22 cellular contexts compared by ENCODE assay signal in the genomic region with DNA sequence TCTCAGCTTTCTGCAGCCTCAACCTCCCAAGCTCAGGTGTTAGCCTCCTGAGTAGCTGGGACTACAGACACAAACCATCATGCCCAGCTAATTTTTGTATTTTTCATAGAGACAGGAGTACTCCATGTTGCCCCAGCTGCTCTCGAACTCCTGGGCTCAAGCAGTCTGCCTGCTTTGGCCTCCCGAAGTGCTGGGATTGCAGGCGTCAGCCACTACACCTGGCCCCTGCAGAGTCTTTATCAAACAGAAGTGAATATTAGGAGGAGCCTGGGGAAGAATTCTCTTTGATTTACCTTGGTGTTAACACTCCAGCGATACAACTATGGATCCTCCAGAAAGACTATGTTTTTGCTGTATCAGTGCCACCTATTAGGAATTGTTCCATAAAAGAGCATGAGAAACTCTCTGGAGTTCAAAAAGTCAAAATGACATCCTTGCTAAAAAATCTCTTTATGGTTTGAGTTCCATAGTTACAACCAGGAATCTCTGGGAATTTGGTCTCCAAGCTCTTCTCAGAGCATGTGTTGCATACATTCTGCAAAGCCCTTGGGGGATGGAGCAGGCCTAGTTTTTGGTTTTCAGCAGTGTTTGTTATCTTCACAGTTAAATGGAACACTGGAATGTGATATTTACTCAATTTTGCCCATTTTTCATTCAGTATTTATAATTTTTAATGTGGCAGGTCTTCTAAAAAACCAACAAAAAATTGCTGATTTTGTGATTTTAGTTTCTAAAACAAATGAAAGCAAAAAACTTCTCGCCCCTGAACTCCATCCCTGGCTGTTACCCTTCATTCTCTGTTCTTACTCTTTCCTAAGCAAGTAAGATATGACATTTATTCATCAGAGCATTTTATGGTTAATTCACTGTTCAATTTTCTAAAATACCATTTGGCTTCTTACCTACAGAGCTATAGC.
DNase-seq lines count a peak whose midpoint lies in the region; ATAC-seq, FAIRE-seq and TF ChIP-seq lines count a peak whose summit lies in the region.
"Had no signal": no experiment of that assay in that cellular context is flagged by ENCODE, and none has a peak within 500 bp of the region (broad histone marks: within the 10 kb centered on the region; RNA-seq: fewer than 3 reads in every experiment).

No MANE protein-coding gene starts in this region.

- in situ Hi-C loops in astrocyte of the spinal cord (cut with HindIII; ENCODE audit: low sequenced_read_pairs): no loop called here

- ATAC-seq in A549 (no peak), Right ventricle myocardium superior (ENCODE audit: poor library complexity) (no peak)
- ATAC-seq in activated CD4-positive, CD25-positive, alpha-beta regulatory T cell treated with anti-CD3 and anti-CD28 coated beads, Interleukin-2, amount 50 U/mL, for 24 hours: no peak
- ATAC-seq: gastroesophageal sphincter; left ventricle myocardium superior; stimulated activated naive CD8-positive, alpha-beta T cell treated with anti-CD3 and anti-CD28 coated beads, Interleukin-15, amount 100 ng/mL, for 72 hours had no signal

- 91% methylated on average over 5 of the region's 5 CpGs for WGBS in A549 (ENCODE audit: missing lambda C conversion rate)

- DNase-seq in A549 (ENCODE audit: low read depth in 1 of 2, low spot score in 1 of 2): no peak
- DNase-seq in GM04504 (ENCODE audit: low read depth): peak; percentile 80
- peak; percentile 66 for DNase-seq in astrocyte of the spinal cord (ENCODE audit: low read depth, low spot score)
- peak; percentile 54 for DNase-seq in hepatic stellate cell (ENCODE audit: low spot score)
- DNase-seq in Right ventricle myocardium superior: no peak
- DNase-seq in dermis blood vessel endothelial cell: no peak
- no peak for DNase-seq in foreskin melanocyte
- DNase-seq: activated CD4-positive, alpha-beta T cell treated with anti-CD3 and anti-CD28 coated beads, Interleukin-2, amount 50 U/mL, for 1 hour; activated naive CD4-positive, alpha-beta T cell treated with anti-CD3 and anti-CD28 coated beads, Interleukin-2, amount 10 ng/mL, durations not matched to agents 7 days and 5 days; COR-L47; effector memory CD4-positive, alpha-beta T cell; left ventricle myocardium superior; naive B cell; NCI-H2029 treated with DMSO at 0.1 percent for 48 hours; NCI-H526; stimulated activated naive CD8-positive, alpha-beta T cell treated with anti-CD3 and anti-CD28 coated beads, Interleukin-15, amount 100 ng/mL, for 72 hours had no signal

- H3K4me3 ChIP-seq in A549 (no peak overlapping the region), astrocyte of the spinal cord (ENCODE audit: low read depth, low read length) (no peak overlapping the region)
- H3K4me3 ChIP-seq: gastroesophageal sphincter, HAP-1, SJSA1 had no signal

- TF ChIP-seq EP300 in A549 (IDR thresholded peaks at IDR 0.05): no peak

- CTCF ChIA-PET in A549 (lab: Yijun Ruan, JAX): interaction anchor here (0.6 kb wide), 1 partner anchor 223 kb away, joined by 3 read pairs; no protein-coding TSS in a partner anchor

- no peak for TF ChIP-seq CTCF in A549 (IDR thresholded peaks at IDR 0.05)
- TF ChIP-seq CTCF in astrocyte of the spinal cord (IDR thresholded peaks at IDR 0.05; ENCODE audit: low read depth, low read length): no peak

- no peak for TF ChIP-seq POLR2A in A549 (IDR thresholded peaks at IDR 0.05; ENCODE audit: low read length)

- POLR2A ChIA-PET in A549 (lab: Yijun Ruan, JAX): no interaction called here

- H3K4me1 ChIP-seq in A549: peaks cover 2% of the 10 kb centered on the region; the same call in 2 of the 3 replicates
- H3K4me1 ChIP-seq: gastroesophageal sphincter, HAP-1 had no signal

- TF ChIP-seq RAD21 in A549 (conservative IDR thresholded peaks at IDR 0.05 in 1 of 2, IDR thresholded peaks at IDR 0.05 in 1 of 2): no peak

- no peak overlapping the region for H3K27ac ChIP-seq in A549
- H3K27ac ChIP-seq: gastroesophageal sphincter, SJSA1 had no signal

- no peak for FAIRE-seq in A549 (lab: Jason Lieb, UNC)
- FAIRE-seq: G401.6, urothelium cell line had no signal

- no peak overlapping the region for H3K4me2 ChIP-seq in A549

- no peaks in the 10 kb centered on the region for H3K9me3 ChIP-seq in A549
- H3K9me3 ChIP-seq: gastroesophageal sphincter, HAP-1, SJSA1 had no signal

- intact Hi-C loops in Right ventricle myocardium superior (cut with DNase I): no loop called here

TF ChIP-seq in A549, 52 proteins besides CTCF, POLR2A, EP300 and RAD21:
- TF ChIP-seq ZC3H11A (IDR thresholded peaks at IDR 0.05): no peak
- TF ChIP-seq, protein P1, sequence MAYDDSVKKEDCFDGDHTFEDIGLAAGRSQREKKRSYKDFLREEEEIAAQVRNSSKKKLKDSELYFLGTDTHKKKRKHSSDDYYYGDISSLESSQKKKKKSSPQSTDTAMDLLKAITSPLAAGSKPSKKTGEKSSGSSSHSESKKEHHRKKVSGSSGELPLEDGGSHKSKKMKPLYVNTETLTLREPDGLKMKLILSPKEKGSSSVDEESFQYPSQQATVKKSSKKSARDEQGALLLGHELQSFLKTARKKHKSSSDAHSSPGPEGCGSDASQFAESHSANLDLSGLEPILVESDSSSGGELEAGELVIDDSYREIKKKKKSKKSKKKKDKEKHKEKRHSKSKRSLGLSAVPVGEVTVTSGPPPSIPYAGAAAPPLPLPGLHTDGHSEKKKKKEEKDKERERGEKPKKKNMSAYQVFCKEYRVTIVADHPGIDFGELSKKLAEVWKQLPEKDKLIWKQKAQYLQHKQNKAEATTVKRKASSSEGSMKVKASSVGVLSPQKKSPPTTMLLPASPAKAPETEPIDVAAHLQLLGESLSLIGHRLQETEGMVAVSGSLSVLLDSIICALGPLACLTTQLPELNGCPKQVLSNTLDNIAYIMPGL (CRISPR knock-in tag; IDR thresholded peaks at IDR 0.05; ENCODE audit: borderline replicate concordance): no peak
- no peak for TF ChIP-seq MYC (IDR thresholded peaks at IDR 0.05; ENCODE audit: borderline replicate concordance, low read length)
- TF ChIP-seq, protein P2, sequence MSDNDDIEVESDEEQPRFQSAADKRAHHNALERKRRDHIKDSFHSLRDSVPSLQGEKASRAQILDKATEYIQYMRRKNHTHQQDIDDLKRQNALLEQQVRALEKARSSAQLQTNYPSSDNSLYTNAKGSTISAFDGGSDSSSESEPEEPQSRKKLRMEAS (IDR thresholded peaks at IDR 0.05): no peak
- peak; percentile 85 for TF ChIP-seq MAFK (IDR thresholded peaks at IDR 0.05; ENCODE audit: partially characterized antibody)

Comparison
In these comparisons a context has a peak if more than half of its experiments do, and no peak if none do; other contexts are left out.
1. DNase-seq: peak in GM04504 (single experiment), astrocyte of the spinal cord (single experiment) and hepatic stellate cell (single experiment); none in A549 (0 of 2), Right ventricle myocardium superior (single experiment), dermis blood vessel endothelial cell (single experiment) and foreskin melanocyte (single experiment).